Comparison of ENCODE assay signal across 24 cellular contexts in the genomic region with DNA sequence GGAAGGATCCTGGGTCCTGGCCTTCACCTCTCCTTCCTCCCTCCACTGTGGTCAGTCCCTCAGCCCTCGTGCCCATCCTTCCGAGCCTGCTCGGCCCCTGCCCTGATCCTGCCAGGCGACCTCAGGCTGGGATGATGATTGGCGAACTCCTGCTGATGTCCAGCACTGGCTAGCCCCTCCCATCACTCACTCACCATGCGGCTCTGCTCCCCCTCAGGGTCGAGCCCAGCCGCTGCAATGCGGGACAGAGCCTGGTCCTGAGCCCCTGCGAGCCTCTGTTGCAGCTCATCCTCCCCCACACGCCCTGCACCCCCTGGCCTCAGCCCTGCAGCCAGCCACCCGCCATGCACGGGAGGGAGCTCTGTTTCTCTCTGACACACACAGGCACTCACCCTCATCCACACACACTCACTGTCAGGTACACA.
DNase-seq lines count a peak whose midpoint lies in the region; ATAC-seq and TF ChIP-seq lines count a peak whose summit lies in the region.
"Had no signal": no experiment of that assay in that cellular context is flagged by ENCODE, and none has a peak within 500 bp of the region (broad histone marks: within the 10 kb centered on the region; RNA-seq: fewer than 3 reads in every experiment).

No MANE protein-coding gene starts in this region.

- intact Hi-C loops in activated CD4-positive, alpha-beta T cell treated with anti-CD3 and anti-CD28 coated beads for 36 hours (cut with DNase I, micrococcal nuclease) = no loop called here
- intact Hi-C loops in sigmoid colon (cut with DNase I) = no loop called here

- no peak for TF ChIP-seq POLR2A in sigmoid colon (IDR thresholded peaks at IDR 0.05)

- DNase-seq in activated CD4-positive, alpha-beta T cell treated with anti-CD3 and anti-CD28 coated beads for 36 hours = peak; percentile 3
- no peak for DNase-seq in activated CD4-positive, alpha-beta T cell treated with anti-CD3 and anti-CD28 coated beads, Interleukin-2, amount 50 U/mL, for 48 hours
- DNase-seq in RWPE2 (ENCODE audit: low spot score) (peak; percentile 30), left kidney (ENCODE audit: low read depth, low spot score) (peak; percentile 73), sigmoid colon (peak; percentile 42), A172 (ENCODE audit: low spot score) (no peak), MV-4-11 (lab: John Stamatoyannopoulos, UW) (no peak)
- DNase-seq: anterior cingulate cortex; BE2C; central memory CD4-positive, alpha-beta T cell; NCI-H1417; NCI-H526 treated with DMSO at 0.1 percent for 48 hours; psoas muscle; small intestine; stimulated activated CD4-positive, alpha-beta T cell treated with anti-CD3 and anti-CD28 coated beads, Interleukin-2, amount 100 ng/mL, for 48 hours; T1000 had no signal

- H3K4me3 ChIP-seq in RWPE2 (ENCODE audit: severe bottlenecking) (no peak overlapping the region), sigmoid colon (no peak overlapping the region)
- H3K4me3 ChIP-seq: hepatocyte, psoas muscle had no signal

- peaks cover 17% of the 10 kb centered on the region for H3K27me3 Mint-ChIP-seq in activated CD4-positive, alpha-beta T cell treated with anti-CD3 and anti-CD28 coated beads for 36 hours

- no peak overlapping the region for H3K4me3 Mint-ChIP-seq in activated CD4-positive, alpha-beta T cell treated with anti-CD3 and anti-CD28 coated beads for 36 hours
- H3K4me3 Mint-ChIP-seq: mesothelial cell of epicardium; stimulated activated naive CD8-positive, alpha-beta T cell treated with anti-CD3 and anti-CD28 coated beads, Interleukin-15, Interleukin-2, amounts not matched to agents 100 ng/mL and 50 ng/mL, for 24 hours; type B pancreatic cell had no signal

- H3K27ac ChIP-seq in RWPE2 (ENCODE audit: poor library complexity, severe bottlenecking) (no peak overlapping the region), sigmoid colon (no peak overlapping the region)
- H3K27ac ChIP-seq: epithelial cell of prostate, hepatocyte, psoas muscle had no signal

- TF ChIP-seq CTCF in RWPE2 (IDR thresholded peaks at IDR 0.05; ENCODE audit: poor library complexity, severe bottlenecking) (no peak), sigmoid colon (IDR thresholded peaks at IDR 0.05) (no peak)

- no peak overlapping the region for H3K27ac Mint-ChIP-seq in activated CD4-positive, alpha-beta T cell treated with anti-CD3 and anti-CD28 coated beads for 36 hours
- H3K27ac Mint-ChIP-seq: mesothelial cell of epicardium; stimulated activated naive CD8-positive, alpha-beta T cell treated with anti-CD3 and anti-CD28 coated beads, Interleukin-15, Interleukin-2, amounts not matched to agents 100 ng/mL and 50 ng/mL, for 24 hours; type B pancreatic cell had no signal

- H3K4me1 ChIP-seq in RWPE2 (ENCODE audit: insufficient read depth, poor library complexity, severe bottlenecking) (no peaks in the 10 kb centered on the region), sigmoid colon (peaks cover 0 to 15% (median 11%) of the 10 kb centered on the region in 4 donors)
- H3K4me1 ChIP-seq: BE2C, Caco-2, psoas muscle had no signal

- H3K36me3 Mint-ChIP-seq in activated CD4-positive, alpha-beta T cell treated with anti-CD3 and anti-CD28 coated beads for 36 hours (ENCODE audit: low read depth) = no peaks in the 10 kb centered on the region
- H3K36me3 Mint-ChIP-seq: mesothelial cell of epicardium, type B pancreatic cell had no signal

- peaks cover 18% of the 10 kb centered on the region for H3K4me1 Mint-ChIP-seq in activated CD4-positive, alpha-beta T cell treated with anti-CD3 and anti-CD28 coated beads for 36 hours

- WGBS in sigmoid colon, 2 donors = 83 to 84% methylated on average over 13 of the region's 13 CpGs

- CTCF ChIA-PET in activated CD4-positive, alpha-beta T cell treated with anti-CD3 and anti-CD28 coated beads for 36 hours (lab: Charles Lee) = no interaction called here

- no peaks in the 10 kb centered on the region for H3K9me3 Mint-ChIP-seq in activated CD4-positive, alpha-beta T cell treated with anti-CD3 and anti-CD28 coated beads for 36 hours (ENCODE audit: low read depth)
- H3K9me3 Mint-ChIP-seq: mesothelial cell of epicardium; stimulated activated naive CD8-positive, alpha-beta T cell treated with anti-CD3 and anti-CD28 coated beads, Interleukin-15, Interleukin-2, amounts not matched to agents 100 ng/mL and 50 ng/mL, for 24 hours; type B pancreatic cell had no signal

- H3K9me3 ChIP-seq in RWPE2 (ENCODE audit: severe bottlenecking) = no peaks in the 10 kb centered on the region
- no peaks in the 10 kb centered on the region for H3K9me3 ChIP-seq in sigmoid colon
- H3K9me3 ChIP-seq: BE2C, Caco-2, psoas muscle had no signal

- ATAC-seq in activated CD4-positive, alpha-beta T cell treated with anti-CD3 and anti-CD28 coated beads for 36 hours = no peak
- ATAC-seq in RWPE2 (ENCODE audit: low read depth) (no peak), HG03469 (IDR thresholded peaks at IDR 0.05; ENCODE audit: unreplicated experiment) (no peak)
- ATAC-seq: HCT116 had no signal

- no peaks in the 10 kb centered on the region for H3K36me3 ChIP-seq in RWPE2 (ENCODE audit: low read depth)
- no peaks in the 10 kb centered on the region for H3K36me3 ChIP-seq in sigmoid colon
- H3K36me3 ChIP-seq: BE2C had no signal

- POLR2A ChIA-PET in activated CD4-positive, alpha-beta T cell treated with anti-CD3 and anti-CD28 coated beads for 36 hours (lab: Charles Lee) = interaction anchor here (0.6 kb wide), 1 partner anchor 38 kb away, joined by 3 read pairs; no protein-coding TSS in a partner anchor

- no peak for TF ChIP-seq EP300 in sigmoid colon (IDR thresholded peaks at IDR 0.05)

- H3K27me3 ChIP-seq in RWPE2 (ENCODE audit: insufficient read depth, poor library complexity, severe bottlenecking) = peaks cover 7% of the 10 kb centered on the region
- H3K27me3 ChIP-seq in sigmoid colon = no peaks in the 10 kb centered on the region
- H3K27me3 ChIP-seq: BE2C had no signal

Comparison
In these comparisons a context has a peak if more than half of its experiments do, and no peak if none do; other contexts are left out.
1. DNase-seq: peak in activated CD4-positive, alpha-beta T cell treated with anti-CD3 and anti-CD28 coated beads for 36 hours (single experiment), RWPE2 (single experiment), left kidney (single experiment) and sigmoid colon (single experiment); none in activated CD4-positive, alpha-beta T cell treated with anti-CD3 and anti-CD28 coated beads, Interleukin-2, amount 50 U/mL, for 48 hours (0 of 2), A172 (single experiment) and MV-4-11 (single experiment).